Comparison of ENCODE assay signal across 1 cellular context in the genomic region with DNA sequence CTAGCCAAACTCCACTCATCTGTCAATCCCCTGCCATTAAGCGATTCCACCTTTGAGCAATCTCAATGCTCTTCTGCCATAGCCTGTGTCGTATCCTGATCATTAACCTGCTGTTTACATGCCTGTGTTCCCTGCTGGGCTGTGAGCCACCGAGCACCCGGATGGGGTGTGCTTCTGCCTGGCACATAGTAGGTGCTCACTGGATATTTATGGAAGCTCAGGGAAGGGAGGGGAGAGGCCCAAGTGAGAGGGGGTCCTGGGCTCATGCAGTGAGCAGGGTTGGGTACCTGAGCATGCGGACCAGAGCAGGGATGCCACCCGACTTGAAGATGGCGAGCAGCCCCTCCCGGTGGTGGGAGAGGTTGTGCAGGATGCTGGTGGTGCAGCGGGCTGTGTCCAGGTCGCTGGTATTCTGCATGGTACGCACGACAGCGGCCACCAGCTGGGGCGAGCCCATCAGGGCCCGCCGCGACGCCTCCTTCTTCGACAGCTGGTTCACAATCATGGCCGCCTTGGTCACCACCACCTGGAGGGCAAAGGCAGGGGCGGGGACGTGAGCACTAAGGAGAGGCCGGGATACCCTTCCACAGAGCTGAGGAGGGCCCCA.
TF ChIP-seq lines count a peak whose summit lies in the region.

No MANE protein-coding gene starts in this region.

TF ChIP-seq in HepG2, 621 proteins besides CTCF, POLR2A, EP300 and RAD21:
- TF ChIP-seq ZKSCAN1 (IDR thresholded peaks at IDR 0.05; ENCODE audit: low read length) (peak; percentile 79), RBFOX2 (IDR thresholded peaks at IDR 0.05; ENCODE audit: low read depth, low read length) (peak; percentile 24; the same call in 1 of the 2 replicates), ZFP36 (IDR thresholded peaks at IDR 0.05; ENCODE audit: borderline replicate concordance, low read depth, low read length, partially characterized antibody) (no peak), NFKB2 (CRISPR knock-in tag; IDR thresholded peaks at IDR 0.05; ENCODE audit: borderline replicate concordance) (no peak), RXRA (CRISPR knock-in tag; IDR thresholded peaks at IDR 0.05) (no peak), ZFP90 (CRISPR knock-in tag; IDR thresholded peaks at IDR 0.05; ENCODE audit: borderline replicate concordance) (no peak), RBM22 (optimal IDR thresholded peaks at IDR 0.05; ENCODE audit: low read length) (no peak), HMG20B (CRISPR knock-in tag; conservative IDR thresholded peaks at IDR 0.05) (no peak), ERF (CRISPR knock-in tag; IDR thresholded peaks at IDR 0.05) (no peak), MTA1 (CRISPR knock-in tag; IDR thresholded peaks at IDR 0.05; ENCODE audit: borderline replicate concordance) (no peak), PAF1 (CRISPR knock-in tag; IDR thresholded peaks at IDR 0.05) (no peak), ZBTB8A (CRISPR knock-in tag; IDR thresholded peaks at IDR 0.05; ENCODE audit: borderline replicate concordance, low read depth) (no peak), AGO2 (optimal IDR thresholded peaks at IDR 0.05; ENCODE audit: low read depth, low read length) (peak; percentile 41), ZNF496 (CRISPR knock-in tag; IDR thresholded peaks at IDR 0.05; ENCODE audit: insufficient replicate concordance) (no peak), ZNF879 (CRISPR knock-in tag; IDR thresholded peaks at IDR 0.05) (no peak), SNAI1 (CRISPR knock-in tag; IDR thresholded peaks at IDR 0.05; ENCODE audit: borderline replicate concordance) (no peak), ELF3 (CRISPR knock-in tag; IDR thresholded peaks at IDR 0.05) (no peak), ZNF251 (CRISPR knock-in tag; IDR thresholded peaks at IDR 0.05) (no peak), NR2C2 (CRISPR knock-in tag; IDR thresholded peaks at IDR 0.05; ENCODE audit: borderline replicate concordance) (no peak), CHD4 (IDR thresholded peaks at IDR 0.05; ENCODE audit: borderline replicate concordance, low read length) (no peak), RBM39 (IDR thresholded peaks at IDR 0.05; ENCODE audit: low read depth, low read length, poor library complexity, severe bottlenecking) (no peak), ZFP1 (CRISPR knock-in tag; IDR thresholded peaks at IDR 0.05) (no peak), ZNF431 (CRISPR knock-in tag; IDR thresholded peaks at IDR 0.05; ENCODE audit: borderline replicate concordance, low read depth) (no peak), HDAC1 (CRISPR knock-in tag; IDR thresholded peaks at IDR 0.05) (no peak), SMARCC2 (IDR thresholded peaks at IDR 0.05) (no peak), ZNF737 (CRISPR knock-in tag; IDR thresholded peaks at IDR 0.05; ENCODE audit: borderline replicate concordance) (no peak), ZNF792 (CRISPR knock-in tag; IDR thresholded peaks at IDR 0.05) (no peak), SRY (CRISPR knock-in tag; IDR thresholded peaks at IDR 0.05) (no peak)
- TF ChIP-seq, protein P1, sequence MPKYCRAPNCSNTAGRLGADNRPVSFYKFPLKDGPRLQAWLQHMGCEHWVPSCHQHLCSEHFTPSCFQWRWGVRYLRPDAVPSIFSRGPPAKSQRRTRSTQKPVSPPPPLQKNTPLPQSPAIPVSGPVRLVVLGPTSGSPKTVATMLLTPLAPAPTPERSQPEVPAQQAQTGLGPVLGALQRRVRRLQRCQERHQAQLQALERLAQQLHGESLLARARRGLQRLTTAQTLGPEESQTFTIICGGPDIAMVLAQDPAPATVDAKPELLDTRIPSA (CRISPR knock-in tag; IDR thresholded peaks at IDR 0.05; ENCODE audit: borderline replicate concordance) = no peak
- TF ChIP-seq, protein P2, sequence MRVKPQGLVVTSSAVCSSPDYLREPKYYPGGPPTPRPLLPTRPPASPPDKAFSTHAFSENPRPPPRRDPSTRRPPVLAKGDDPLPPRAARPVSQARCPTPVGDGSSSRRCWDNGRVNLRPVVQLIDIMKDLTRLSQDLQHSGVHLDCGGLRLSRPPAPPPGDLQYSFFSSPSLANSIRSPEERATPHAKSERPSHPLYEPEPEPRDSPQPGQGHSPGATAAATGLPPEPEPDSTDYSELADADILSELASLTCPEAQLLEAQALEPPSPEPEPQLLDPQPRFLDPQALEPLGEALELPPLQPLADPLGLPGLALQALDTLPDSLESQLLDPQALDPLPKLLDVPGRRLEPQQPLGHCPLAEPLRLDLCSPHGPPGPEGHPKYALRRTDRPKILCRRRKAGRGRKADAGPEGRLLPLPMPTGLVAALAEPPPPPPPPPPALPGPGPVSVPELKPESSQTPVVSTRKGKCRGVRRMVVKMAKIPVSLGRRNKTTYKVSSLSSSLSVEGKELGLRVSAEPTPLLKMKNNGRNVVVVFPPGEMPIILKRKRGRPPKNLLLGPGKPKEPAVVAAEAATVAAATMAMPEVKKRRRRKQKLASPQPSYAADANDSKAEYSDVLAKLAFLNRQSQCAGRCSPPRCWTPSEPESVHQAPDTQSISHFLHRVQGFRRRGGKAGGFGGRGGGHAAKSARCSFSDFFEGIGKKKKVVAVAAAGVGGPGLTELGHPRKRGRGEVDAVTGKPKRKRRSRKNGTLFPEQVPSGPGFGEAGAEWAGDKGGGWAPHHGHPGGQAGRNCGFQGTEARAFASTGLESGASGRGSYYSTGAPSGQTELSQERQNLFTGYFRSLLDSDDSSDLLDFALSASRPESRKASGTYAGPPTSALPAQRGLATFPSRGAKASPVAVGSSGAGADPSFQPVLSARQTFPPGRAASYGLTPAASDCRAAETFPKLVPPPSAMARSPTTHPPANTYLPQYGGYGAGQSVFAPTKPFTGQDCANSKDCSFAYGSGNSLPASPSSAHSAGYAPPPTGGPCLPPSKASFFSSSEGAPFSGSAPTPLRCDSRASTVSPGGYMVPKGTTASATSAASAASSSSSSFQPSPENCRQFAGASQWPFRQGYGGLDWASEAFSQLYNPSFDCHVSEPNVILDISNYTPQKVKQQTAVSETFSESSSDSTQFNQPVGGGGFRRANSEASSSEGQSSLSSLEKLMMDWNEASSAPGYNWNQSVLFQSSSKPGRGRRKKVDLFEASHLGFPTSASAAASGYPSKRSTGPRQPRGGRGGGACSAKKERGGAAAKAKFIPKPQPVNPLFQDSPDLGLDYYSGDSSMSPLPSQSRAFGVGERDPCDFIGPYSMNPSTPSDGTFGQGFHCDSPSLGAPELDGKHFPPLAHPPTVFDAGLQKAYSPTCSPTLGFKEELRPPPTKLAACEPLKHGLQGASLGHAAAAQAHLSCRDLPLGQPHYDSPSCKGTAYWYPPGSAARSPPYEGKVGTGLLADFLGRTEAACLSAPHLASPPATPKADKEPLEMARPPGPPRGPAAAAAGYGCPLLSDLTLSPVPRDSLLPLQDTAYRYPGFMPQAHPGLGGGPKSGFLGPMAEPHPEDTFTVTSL (CRISPR knock-in tag; IDR thresholded peaks at IDR 0.05; ENCODE audit: borderline replicate concordance) = no peak
- TF ChIP-seq, protein P3, sequence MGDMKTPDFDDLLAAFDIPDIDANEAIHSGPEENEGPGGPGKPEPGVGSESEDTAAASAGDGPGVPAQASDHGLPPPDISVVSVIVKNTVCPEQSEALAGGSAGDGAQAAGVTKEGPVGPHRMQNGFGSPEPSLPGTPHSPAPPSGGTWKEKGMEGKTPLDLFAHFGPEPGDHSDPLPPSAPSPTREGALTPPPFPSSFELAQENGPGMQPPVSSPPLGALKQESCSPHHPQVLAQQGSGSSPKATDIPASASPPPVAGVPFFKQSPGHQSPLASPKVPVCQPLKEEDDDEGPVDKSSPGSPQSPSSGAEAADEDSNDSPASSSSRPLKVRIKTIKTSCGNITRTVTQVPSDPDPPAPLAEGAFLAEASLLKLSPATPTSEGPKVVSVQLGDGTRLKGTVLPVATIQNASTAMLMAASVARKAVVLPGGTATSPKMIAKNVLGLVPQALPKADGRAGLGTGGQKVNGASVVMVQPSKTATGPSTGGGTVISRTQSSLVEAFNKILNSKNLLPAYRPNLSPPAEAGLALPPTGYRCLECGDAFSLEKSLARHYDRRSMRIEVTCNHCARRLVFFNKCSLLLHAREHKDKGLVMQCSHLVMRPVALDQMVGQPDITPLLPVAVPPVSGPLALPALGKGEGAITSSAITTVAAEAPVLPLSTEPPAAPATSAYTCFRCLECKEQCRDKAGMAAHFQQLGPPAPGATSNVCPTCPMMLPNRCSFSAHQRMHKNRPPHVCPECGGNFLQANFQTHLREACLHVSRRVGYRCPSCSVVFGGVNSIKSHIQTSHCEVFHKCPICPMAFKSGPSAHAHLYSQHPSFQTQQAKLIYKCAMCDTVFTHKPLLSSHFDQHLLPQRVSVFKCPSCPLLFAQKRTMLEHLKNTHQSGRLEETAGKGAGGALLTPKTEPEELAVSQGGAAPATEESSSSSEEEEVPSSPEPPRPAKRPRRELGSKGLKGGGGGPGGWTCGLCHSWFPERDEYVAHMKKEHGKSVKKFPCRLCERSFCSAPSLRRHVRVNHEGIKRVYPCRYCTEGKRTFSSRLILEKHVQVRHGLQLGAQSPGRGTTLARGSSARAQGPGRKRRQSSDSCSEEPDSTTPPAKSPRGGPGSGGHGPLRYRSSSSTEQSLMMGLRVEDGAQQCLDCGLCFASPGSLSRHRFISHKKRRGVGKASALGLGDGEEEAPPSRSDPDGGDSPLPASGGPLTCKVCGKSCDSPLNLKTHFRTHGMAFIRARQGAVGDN (CRISPR knock-in tag; IDR thresholded peaks at IDR 0.05) = 0 out of 2 replicates have a peak, but pooled peaks have one; percentile 21
- TF ChIP-seq, protein P4, sequence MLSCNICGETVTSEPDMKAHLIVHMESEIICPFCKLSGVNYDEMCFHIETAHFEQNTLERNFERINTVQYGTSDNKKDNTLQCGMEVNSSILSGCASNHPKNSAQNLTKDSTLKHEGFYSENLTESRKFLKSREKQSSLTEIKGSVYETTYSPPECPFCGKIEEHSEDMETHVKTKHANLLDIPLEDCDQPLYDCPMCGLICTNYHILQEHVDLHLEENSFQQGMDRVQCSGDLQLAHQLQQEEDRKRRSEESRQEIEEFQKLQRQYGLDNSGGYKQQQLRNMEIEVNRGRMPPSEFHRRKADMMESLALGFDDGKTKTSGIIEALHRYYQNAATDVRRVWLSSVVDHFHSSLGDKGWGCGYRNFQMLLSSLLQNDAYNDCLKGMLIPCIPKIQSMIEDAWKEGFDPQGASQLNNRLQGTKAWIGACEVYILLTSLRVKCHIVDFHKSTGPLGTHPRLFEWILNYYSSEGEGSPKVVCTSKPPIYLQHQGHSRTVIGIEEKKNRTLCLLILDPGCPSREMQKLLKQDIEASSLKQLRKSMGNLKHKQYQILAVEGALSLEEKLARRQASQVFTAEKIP (CRISPR knock-in tag; IDR thresholded peaks at IDR 0.05; ENCODE audit: borderline replicate concordance) = no peak
- TF ChIP-seq, protein P5, sequence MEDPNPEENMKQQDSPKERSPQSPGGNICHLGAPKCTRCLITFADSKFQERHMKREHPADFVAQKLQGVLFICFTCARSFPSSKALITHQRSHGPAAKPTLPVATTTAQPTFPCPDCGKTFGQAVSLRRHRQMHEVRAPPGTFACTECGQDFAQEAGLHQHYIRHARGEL (CRISPR knock-in tag; IDR thresholded peaks at IDR 0.05) = no peak
- TF ChIP-seq, protein P6, sequence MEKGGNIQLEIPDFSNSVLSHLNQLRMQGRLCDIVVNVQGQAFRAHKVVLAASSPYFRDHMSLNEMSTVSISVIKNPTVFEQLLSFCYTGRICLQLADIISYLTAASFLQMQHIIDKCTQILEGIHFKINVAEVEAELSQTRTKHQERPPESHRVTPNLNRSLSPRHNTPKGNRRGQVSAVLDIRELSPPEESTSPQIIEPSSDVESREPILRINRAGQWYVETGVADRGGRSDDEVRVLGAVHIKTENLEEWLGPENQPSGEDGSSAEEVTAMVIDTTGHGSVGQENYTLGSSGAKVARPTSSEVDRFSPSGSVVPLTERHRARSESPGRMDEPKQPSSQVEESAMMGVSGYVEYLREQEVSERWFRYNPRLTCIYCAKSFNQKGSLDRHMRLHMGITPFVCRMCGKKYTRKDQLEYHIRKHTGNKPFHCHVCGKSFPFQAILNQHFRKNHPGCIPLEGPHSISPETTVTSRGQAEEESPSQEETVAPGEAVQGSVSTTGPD (CRISPR knock-in tag; IDR thresholded peaks at IDR 0.05) = no peak
- TF ChIP-seq, protein P7, sequence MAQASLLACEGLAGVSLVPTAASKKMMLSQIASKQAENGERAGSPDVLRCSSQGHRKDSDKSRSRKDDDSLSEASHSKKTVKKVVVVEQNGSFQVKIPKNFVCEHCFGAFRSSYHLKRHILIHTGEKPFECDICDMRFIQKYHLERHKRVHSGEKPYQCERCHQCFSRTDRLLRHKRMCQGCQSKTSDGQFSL (CRISPR knock-in tag; IDR thresholded peaks at IDR 0.05) = no peak
